ENCODE assay signal across 1 cellular context in the genomic region with DNA sequence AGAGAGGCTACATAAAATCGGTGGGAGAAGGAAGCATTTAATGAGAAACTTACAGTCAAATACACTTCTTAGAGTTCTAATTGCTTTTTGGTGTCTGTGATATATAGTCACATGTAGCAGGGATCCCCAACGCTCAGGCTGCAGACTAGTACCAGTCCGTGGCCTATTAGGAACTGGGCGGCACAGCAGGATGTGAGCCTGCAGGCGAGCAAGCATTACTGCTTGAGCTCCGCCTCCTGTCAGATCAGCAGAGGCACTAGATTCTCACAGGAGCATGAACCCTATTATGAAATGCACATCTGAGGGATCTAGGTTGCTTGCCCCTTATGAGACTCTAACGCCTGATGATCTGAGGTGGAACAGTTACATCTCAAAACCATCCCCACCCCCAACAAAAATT.
TF ChIP-seq lines count a peak whose summit lies in the region.

No MANE protein-coding gene starts in this region.

TF ChIP-seq in HepG2, 621 proteins besides CTCF, POLR2A, EP300 and RAD21 (continued from another document):
- TF ChIP-seq, protein P1, sequence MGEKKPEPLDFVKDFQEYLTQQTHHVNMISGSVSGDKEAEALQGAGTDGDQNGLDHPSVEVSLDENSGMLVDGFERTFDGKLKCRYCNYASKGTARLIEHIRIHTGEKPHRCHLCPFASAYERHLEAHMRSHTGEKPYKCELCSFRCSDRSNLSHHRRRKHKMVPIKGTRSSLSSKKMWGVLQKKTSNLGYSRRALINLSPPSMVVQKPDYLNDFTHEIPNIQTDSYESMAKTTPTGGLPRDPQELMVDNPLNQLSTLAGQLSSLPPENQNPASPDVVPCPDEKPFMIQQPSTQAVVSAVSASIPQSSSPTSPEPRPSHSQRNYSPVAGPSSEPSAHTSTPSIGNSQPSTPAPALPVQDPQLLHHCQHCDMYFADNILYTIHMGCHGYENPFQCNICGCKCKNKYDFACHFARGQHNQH (CRISPR knock-in tag; IDR thresholded peaks at IDR 0.05): no peak
